14 cellular contexts compared by ENCODE assay signal in the genomic region with DNA sequence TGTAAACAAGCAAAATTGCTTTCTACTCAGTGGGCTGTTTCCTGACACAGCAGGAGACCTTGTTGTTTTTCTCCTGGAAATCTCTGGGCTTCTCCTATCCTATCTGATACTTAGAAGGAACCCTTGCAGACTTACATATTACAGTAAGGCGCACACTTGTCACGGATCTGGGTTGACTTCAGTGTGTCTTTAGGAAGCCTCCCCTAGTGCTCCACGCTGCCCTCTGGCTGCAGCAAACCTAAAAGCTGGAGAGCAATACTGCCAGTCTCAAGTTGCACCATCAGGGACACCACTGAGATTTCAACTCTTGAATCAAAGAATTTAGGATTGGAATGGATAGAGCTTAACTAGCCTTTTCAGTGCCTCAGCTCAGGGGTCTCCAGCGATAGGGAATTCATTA.
DNase-seq lines count a peak whose midpoint lies in the region; ATAC-seq and TF ChIP-seq lines count a peak whose summit lies in the region.
"Had no signal": no experiment of that assay in that cellular context is flagged by ENCODE, and none has a peak within 500 bp of the region (broad histone marks: within the 10 kb centered on the region; RNA-seq: fewer than 3 reads in every experiment).

No MANE protein-coding gene starts in this region.

- WGBS in esophagus squamous epithelium, 2 donors = 74 to 92% methylated on average over 3 to 4 of the region's 4 CpGs

- peak in 2 of 6 experiments; percentile 47 to 51 for TF ChIP-seq CTCF in esophagus squamous epithelium (IDR thresholded peaks at IDR 0.05)

- DNase-seq in activated naive CD4-positive, alpha-beta T cell treated with anti-CD3 and anti-CD28 coated beads for 36 hours = peak; percentile 17
- DNase-seq in activated naive CD4-positive, alpha-beta T cell treated with Interleukin-2 at 50 U/mL for 16 hours = no peak
- DNase-seq in SJCRH30 (peak; percentile 10 to 32), iPS-NIHi11 (ENCODE audit: low spot score) (peak; percentile 48), esophagus squamous epithelium (lab: John Stamatoyannopoulos, UW) (no peak)
- peak; percentile 4 for DNase-seq in stimulated activated naive CD8-positive, alpha-beta T cell treated with anti-CD3 and anti-CD28 coated beads, Interleukin-15, Interleukin-2, amounts not matched to agents 100 U/mL and 50 U/mL, for 24 hours
- no peak for DNase-seq in stimulated activated CD4-positive, alpha-beta T cell treated with anti-CD3 and anti-CD28 coated beads, Interleukin-15, amount 100 ng/mL, for 24 hours
- DNase-seq: activated naive CD4-positive, alpha-beta T cell treated with anti-CD3 and anti-CD28 coated beads, Interleukin-2, amount 50 U/mL, for 16 hours; NCI-H2081; NCI-H774; thyroid gland had no signal

- H3K4me3 ChIP-seq in SJCRH30 (no peak overlapping the region), esophagus squamous epithelium (no peak overlapping the region)
- H3K4me3 ChIP-seq: A549, SJSA1, thyroid gland had no signal

- no peak overlapping the region for H3K27ac Mint-ChIP-seq in activated naive CD4-positive, alpha-beta T cell treated with anti-CD3 and anti-CD28 coated beads for 36 hours

- ATAC-seq in stimulated activated naive CD8-positive, alpha-beta T cell treated with anti-CD3 and anti-CD28 coated beads, Interleukin-15, Interleukin-2, amounts not matched to agents 100 U/mL and 50 U/mL, for 24 hours = no peak
- ATAC-seq in HG02973 (IDR thresholded peaks at IDR 0.05; ENCODE audit: unreplicated experiment) = no peak
- ATAC-seq: A549 had no signal

- no peak overlapping the region for H3K4me3 Mint-ChIP-seq in activated naive CD4-positive, alpha-beta T cell treated with anti-CD3 and anti-CD28 coated beads for 36 hours

- intact Hi-C loops in activated naive CD4-positive, alpha-beta T cell treated with anti-CD3 and anti-CD28 coated beads for 36 hours (cut with micrococcal nuclease) = loop anchor here (5.0 kb wide), 1 partner anchor 524 kb away; the partner anchor contains the start of gene ZNF503
- intact Hi-C loops in esophagus squamous epithelium (cut with DNase I) = no loop called here

- H3K27ac ChIP-seq in SJCRH30 = no peak overlapping the region
- H3K27ac ChIP-seq in esophagus squamous epithelium = no peak overlapping the region
- H3K27ac ChIP-seq: A549, SJSA1, thyroid gland had no signal

- no peaks in the 10 kb centered on the region for H3K4me1 ChIP-seq in SJCRH30
- no peaks in the 10 kb centered on the region for H3K4me1 ChIP-seq in esophagus squamous epithelium
- H3K4me1 ChIP-seq: A549, SJSA1, thyroid gland had no signal

- H3K36me3 ChIP-seq in SJCRH30 (no peaks in the 10 kb centered on the region), esophagus squamous epithelium (no peaks in the 10 kb centered on the region)
- H3K36me3 ChIP-seq: SJSA1, thyroid gland had no signal

- H3K27me3 Mint-ChIP-seq in activated naive CD4-positive, alpha-beta T cell treated with anti-CD3 and anti-CD28 coated beads for 36 hours (ENCODE audit: low read depth) = peaks cover 6% of the 10 kb centered on the region

- H3K4me1 Mint-ChIP-seq in activated naive CD4-positive, alpha-beta T cell treated with anti-CD3 and anti-CD28 coated beads for 36 hours (ENCODE audit: low read depth) = no peaks in the 10 kb centered on the region

- CTCF ChIA-PET in activated naive CD4-positive, alpha-beta T cell treated with anti-CD3 and anti-CD28 coated beads for 36 hours (lab: Charles Lee) = no interaction called here

- H3K27me3 ChIP-seq in SJCRH30 (peaks cover 5% of the 10 kb centered on the region; the same call in 1 of the 2 replicates), esophagus squamous epithelium (no peaks in the 10 kb centered on the region)
- H3K27me3 ChIP-seq: SJSA1, thyroid gland had no signal

- no peaks in the 10 kb centered on the region for H3K9me3 Mint-ChIP-seq in activated naive CD4-positive, alpha-beta T cell treated with anti-CD3 and anti-CD28 coated beads for 36 hours

- H3K9me3 ChIP-seq in SJCRH30 (replicated peaks) = no peaks in the 10 kb centered on the region
- no peaks in the 10 kb centered on the region for H3K9me3 ChIP-seq in esophagus squamous epithelium
- H3K9me3 ChIP-seq: A549, SJSA1, thyroid gland had no signal

- no peak for TF ChIP-seq POLR2A in esophagus squamous epithelium (IDR thresholded peaks at IDR 0.05)

- H3K36me3 Mint-ChIP-seq in activated naive CD4-positive, alpha-beta T cell treated with anti-CD3 and anti-CD28 coated beads for 36 hours (ENCODE audit: low read depth) = no peaks in the 10 kb centered on the region

Comparison
In these comparisons a context has a peak if more than half of its experiments do, and no peak if none do; other contexts are left out.
1. DNase-seq: peak in activated naive CD4-positive, alpha-beta T cell treated with anti-CD3 and anti-CD28 coated beads for 36 hours (single experiment), SJCRH30 (2 of 2), iPS-NIHi11 (single experiment) and stimulated activated naive CD8-positive, alpha-beta T cell treated with anti-CD3 and anti-CD28 coated beads, Interleukin-15, Interleukin-2, amounts not matched to agents 100 U/mL and 50 U/mL, for 24 hours (single experiment); none in activated naive CD4-positive, alpha-beta T cell treated with Interleukin-2 at 50 U/mL for 16 hours (single experiment), stimulated activated CD4-positive, alpha-beta T cell treated with anti-CD3 and anti-CD28 coated beads, Interleukin-15, amount 100 ng/mL, for 24 hours (single experiment) and esophagus squamous epithelium (single experiment).